ENCODE assay signal across 9 cellular contexts in the genomic region with DNA sequence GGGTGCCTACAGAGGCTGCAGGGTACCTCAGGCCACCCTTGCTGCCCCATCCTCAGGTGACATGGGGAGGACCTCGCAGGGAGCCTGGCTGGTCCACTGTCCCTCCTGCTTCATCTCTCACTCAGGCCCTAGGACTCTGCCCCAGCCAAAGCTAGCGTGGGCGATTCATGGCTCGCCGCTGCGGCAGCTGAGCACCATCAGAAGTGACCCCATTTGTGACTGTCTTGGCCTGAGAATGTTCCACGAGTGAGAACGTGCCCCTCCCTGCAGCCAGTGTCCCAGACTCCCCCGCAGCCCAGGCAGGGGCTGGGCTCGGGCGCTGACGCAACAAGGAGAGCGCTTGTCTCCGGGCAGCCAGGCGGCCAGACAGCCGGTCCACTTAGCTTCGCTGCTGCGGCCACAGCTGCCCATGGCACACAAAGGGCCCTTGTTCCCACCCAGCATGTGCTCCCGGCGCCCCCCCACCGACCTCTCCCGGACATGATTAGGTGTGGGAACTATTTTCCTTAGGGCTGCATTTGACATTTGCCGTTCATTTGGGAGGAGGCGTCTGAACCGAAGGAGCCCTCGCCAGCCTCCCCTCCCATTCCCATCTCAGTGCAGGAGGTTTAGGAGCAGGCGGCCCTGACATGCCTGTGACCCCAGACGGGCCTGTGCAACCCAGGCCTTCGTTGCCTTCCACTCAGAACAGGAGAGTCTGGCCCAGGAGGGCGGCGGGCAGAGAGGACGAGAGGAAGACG. TPM values are rescaled to one million over a fixed set of nuclear protein-coding genes. Genes with fewer than 3 reads are reported as not detected.
DNase-seq lines count a peak whose midpoint lies in the region; ATAC-seq and TF ChIP-seq lines count a peak whose summit lies in the region.
"Had no signal": no experiment of that assay in that cellular context is flagged by ENCODE, and none has a peak within 500 bp of the region (broad histone marks: within the 10 kb centered on the region; RNA-seq: fewer than 3 reads in every experiment).

No MANE protein-coding gene starts in this region.

- no peaks in the 10 kb centered on the region for H3K79me2 ChIP-seq in parathyroid adenoma

- no peak overlapping the region for H2AFZ ChIP-seq in parathyroid adenoma

- peak; percentile 74 to 80 for ATAC-seq in left cardiac atrium
- ATAC-seq in GM21786 (IDR thresholded peaks at IDR 0.05; ENCODE audit: unreplicated experiment), result no peak

- no peak for TF ChIP-seq CTCF in parathyroid adenoma (IDR thresholded peaks at IDR 0.05)

- no peaks in the 10 kb centered on the region for H3K27me3 ChIP-seq in parathyroid adenoma (ENCODE audit: control insufficient read depth, insufficient read depth, low read length)

- no peak overlapping the region for H3K4me2 ChIP-seq in parathyroid adenoma (ENCODE audit: low read length)

- H3K36me3 ChIP-seq in parathyroid adenoma (ENCODE audit: control insufficient read depth, insufficient read depth, low read length), result no peaks in the 10 kb centered on the region

- H3K9ac ChIP-seq in parathyroid adenoma, result no peak overlapping the region

- H3K27ac ChIP-seq in parathyroid adenoma, result peak overlapping the region; percentile 11
- H3K27ac ChIP-seq: C4-2B had no signal

- H3K4me3 ChIP-seq in parathyroid adenoma (ENCODE audit: low read depth, low read length), result no peak overlapping the region

- intact Hi-C loops in left cardiac atrium (cut with DNase I), result no loop called here

- H3K9me3 ChIP-seq in parathyroid adenoma (ENCODE audit: control insufficient read depth, low read length), result no peaks in the 10 kb centered on the region

- peak; percentile 97 for DNase-seq in Ammon's horn (ENCODE audit: low spot score)
- DNase-seq in anterior cingulate cortex (lab: John Stamatoyannopoulos, UW), result peak; percentile 17 to 96 (median 85)
- peak; percentile 90 for DNase-seq in left cardiac atrium
- DNase-seq in stimulated activated CD4-positive, alpha-beta T cell treated with anti-CD3 and anti-CD28 coated beads, Interleukin-2, amount 100 ng/mL, for 24 hours, result no peak
- no peak for DNase-seq in stimulated activated CD4-positive, alpha-beta T cell treated with anti-CD3 and anti-CD28 coated beads, Interleukin-1b, Interleukin-23, amount 100 ng/mL, for 48 hours
- no peak for DNase-seq in iPS-NIHi7 (ENCODE audit: extremely low spot score)

- no peaks in the 10 kb centered on the region for H3K4me1 ChIP-seq in parathyroid adenoma

RNA-seq across cellular contexts. Expression of a gene that starts 19.3 kb away (rescaled TPM):
- total RNA-seq in left cardiac atrium, result 10 to 100 TPM; 18.1 to 20.3 TPM

Comparison
In these comparisons a context has a peak if more than half of its experiments do, and no peak if none do; other contexts are left out.
1. DNase-seq: peak in Ammon's horn (single experiment), anterior cingulate cortex (58 of 58) and left cardiac atrium (single experiment); none in stimulated activated CD4-positive, alpha-beta T cell treated with anti-CD3 and anti-CD28 coated beads, Interleukin-2, amount 100 ng/mL, for 24 hours (0 of 2), stimulated activated CD4-positive, alpha-beta T cell treated with anti-CD3 and anti-CD28 coated beads, Interleukin-1b, Interleukin-23, amount 100 ng/mL, for 48 hours (single experiment) and iPS-NIHi7 (single experiment).